ENCODE assay signal across 8 cellular contexts in the genomic region with DNA sequence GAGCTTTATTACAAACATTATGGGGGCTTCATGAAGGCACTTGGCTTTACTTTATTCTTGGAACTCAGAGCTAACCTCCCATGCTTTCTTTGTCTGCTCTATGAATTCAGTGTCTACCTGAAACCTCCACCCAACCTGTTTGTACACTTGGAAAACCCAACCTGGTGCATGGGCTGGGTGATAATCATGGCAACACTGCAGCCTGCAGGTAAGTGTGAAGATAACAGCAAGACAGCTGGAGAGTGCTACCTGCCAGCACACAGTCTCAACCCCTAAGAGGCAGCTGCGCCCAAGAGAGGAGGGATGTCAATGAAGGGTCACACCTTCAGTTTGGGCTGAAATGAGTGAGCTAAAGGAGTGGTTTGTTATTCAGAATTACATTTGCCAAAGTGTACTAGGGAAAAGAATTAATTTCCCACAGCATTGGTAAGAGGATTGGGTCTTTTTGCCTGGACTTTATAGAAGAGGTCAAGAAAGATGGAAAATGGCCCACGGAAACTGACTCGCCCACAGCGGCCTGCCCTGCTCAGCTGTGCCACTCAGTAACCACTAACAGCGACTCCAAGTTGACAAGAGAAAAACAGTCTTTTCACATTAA. TPM values are rescaled to one million over a fixed set of nuclear protein-coding genes. Genes with fewer than 3 reads are reported as not detected.
A peak's percentile ranks its signal among the peaks of the same experiment; 100 is the strongest.
DNase-seq lines count a peak whose midpoint lies in the region; ATAC-seq and TF ChIP-seq lines count a peak whose summit lies in the region.
"Had no signal": no experiment of that assay in that cellular context is flagged by ENCODE, and none has a peak within 500 bp of the region (broad histone marks: within the 10 kb centered on the region; RNA-seq: fewer than 3 reads in every experiment).

No MANE protein-coding gene starts in this region.

- 0 out of 2 replicates have a peak, but pooled peaks cover 2% of the 10 kb centered on the region for H3K9me2 ChIP-seq in GM23338 (ENCODE audit: insufficient read depth)

- 65 to 79% methylated on average over 5 of the region's 5 CpGs for WGBS in esophagus, 2 donors

- peak; percentile 68 to 84 for TF ChIP-seq CTCF in GM23338 (conservative IDR thresholded peaks at IDR 0.05; ENCODE audit: low read depth in 2 of 2)

- no peaks in the 10 kb centered on the region for H3K79me2 ChIP-seq in GM23338 (replicated peaks; ENCODE audit: insufficient read depth)

- H3K4me3 ChIP-seq in GM23338 (no peak overlapping the region), esophagus (ENCODE audit: low read depth in 1 of 2, low read length in 2 of 2) (no peak overlapping the region)

- H3K4me3 Mint-ChIP-seq in GM23338 = no peak overlapping the region

- H3K27me3 ChIP-seq in GM23338 (ENCODE audit: insufficient read depth) = no peaks in the 10 kb centered on the region
- H3K27me3 ChIP-seq in esophagus (ENCODE audit: control insufficient read depth in 1 of 2, insufficient read depth in 2 of 2, low read length in 2 of 2) = no peaks in the 10 kb centered on the region

- H3K9me3 ChIP-seq in esophagus (ENCODE audit: control insufficient read depth in 2 of 2, insufficient read depth in 1 of 2, low read depth in 1 of 2, low read length in 1 of 2) = no peaks in the 10 kb centered on the region

- H3F3A ChIP-seq in GM23338 (replicated peaks; ENCODE audit: low read depth) = peaks cover 4% of the 10 kb centered on the region; the same call in 1 of the 2 replicates

- ATAC-seq in GM23338 (peak; percentile 97), HG02870 (IDR thresholded peaks at IDR 0.05; ENCODE audit: unreplicated experiment) (no peak)

- H3K27ac Mint-ChIP-seq in GM23338 = no peak overlapping the region

- H3K36me3 ChIP-seq in GM23338 (ENCODE audit: insufficient read depth) = no peaks in the 10 kb centered on the region
- H3K36me3 ChIP-seq in esophagus (ENCODE audit: control insufficient read depth in 2 of 2, insufficient read depth in 2 of 2, low read length in 1 of 2) = no peaks in the 10 kb centered on the region

- no peaks in the 10 kb centered on the region for H4K20me1 ChIP-seq in GM23338 (replicated peaks; ENCODE audit: insufficient read depth)

- H3K4me2 ChIP-seq in GM23338 = peak overlapping the region; percentile 59; the same call in 1 of the 2 replicates

- H3K4me1 Mint-ChIP-seq in GM23338 = peaks cover 22% of the 10 kb centered on the region

- H3K9me3 Mint-ChIP-seq in GM23338 = no peaks in the 10 kb centered on the region; the same call in 2 of the 3 replicates

- peak overlapping the region; percentile 97; the same call in 1 of the 2 replicates for H2AFZ ChIP-seq in GM23338

- H3K27ac ChIP-seq in GM23338 (ENCODE audit: low read depth) (no peak overlapping the region), esophagus (ENCODE audit: low read depth in 2 of 2, low read length in 1 of 2) (peak overlapping the region; percentile 53 to 82)

- peak; percentile 66 for DNase-seq in GM23338 (ENCODE audit: low spot score)
- peak; percentile 8 for DNase-seq in NCI-H69 (lab: John Stamatoyannopoulos, UW)
- peak; percentile 67 for DNase-seq in renal cortical epithelial cell (ENCODE audit: low read depth)
- DNase-seq in foreskin melanocyte = no peak
- DNase-seq in MV-4-11 (lab: John Stamatoyannopoulos, UW) = no peak

- no peaks in the 10 kb centered on the region for H3K36me3 Mint-ChIP-seq in GM23338 (ENCODE audit: low read depth)

- H3K4me1 ChIP-seq in GM23338 (ENCODE audit: insufficient read depth) (peaks cover 24% of the 10 kb centered on the region), esophagus (ENCODE audit: control insufficient read depth in 2 of 2, insufficient read depth in 2 of 2, low read length in 1 of 2) (no peaks in the 10 kb centered on the region)

- H3K27me3 Mint-ChIP-seq in GM23338 (ENCODE audit: insufficient read depth, low read depth, poor library complexity) = peaks cover 10% of the 10 kb centered on the region

TF ChIP-seq in GM23338, 12 proteins besides CTCF, POLR2A, EP300 and RAD21:
- TF ChIP-seq ETS1 (IDR thresholded peaks at IDR 0.05) (no peak), ZNF331 (CRISPR knock-in tag; IDR thresholded peaks at IDR 0.05; ENCODE audit: low read depth) (no peak), ZNF462 (CRISPR knock-in tag; IDR thresholded peaks at IDR 0.05) (no peak), CREB1 (CRISPR knock-in tag; IDR thresholded peaks at IDR 0.05; ENCODE audit: low read depth) (no peak), EZH2phosphoT487 (IDR thresholded peaks at IDR 0.05; ENCODE audit: unreplicated experiment) (no peak), NANOG (IDR thresholded peaks at IDR 0.05; ENCODE audit: borderline replicate concordance) (no peak)

RNA-seq across cellular contexts. Expression of gene FOXQ1, which starts 24.4 kb away (rescaled TPM):
- not detected in 2 replicates for total RNA-seq in GM23338 (2014; rRNA removed; shearing (Covaris generic))
- polyA plus RNA-seq in GM23338 (2016; fragmentation: Nextera tagmentation; extraction: Ambion mirVana) (not detected in 2 replicates), esophagus (1 to 10 TPM; 7.8 to 8.7 TPM)
- 0.52 and 0.65 TPM in 2 replicates for total RNA-seq in renal cortical epithelial cell
- total RNA-seq: dermis microvascular lymphatic vessel endothelial cell had no signal

RNA-seq across cellular contexts. Expression of gene FOXF2, which starts 53.0 kb away (rescaled TPM):
- total RNA-seq in GM23338 (2014; rRNA removed; shearing (Covaris generic)) = not detected in 2 replicates
- polyA plus RNA-seq in GM23338 (2016; fragmentation: Nextera tagmentation; extraction: Ambion mirVana) (not detected in 2 replicates), esophagus (1 to 10 TPM; 2.3 to 8.1 TPM)
- total RNA-seq in renal cortical epithelial cell = 0.05 TPM in 1 of 2 replicates, not detected in the other
- total RNA-seq: dermis microvascular lymphatic vessel endothelial cell had no signal

Comparison
In these comparisons a context has a peak if more than half of its experiments do, and no peak if none do; other contexts are left out.
1. DNase-seq: peak in GM23338 (single experiment), NCI-H69 (single experiment) and renal cortical epithelial cell (single experiment); none in foreskin melanocyte (single experiment) and MV-4-11 (single experiment).